Comparison of ENCODE assay signal across 11 cellular contexts in the genomic region with DNA sequence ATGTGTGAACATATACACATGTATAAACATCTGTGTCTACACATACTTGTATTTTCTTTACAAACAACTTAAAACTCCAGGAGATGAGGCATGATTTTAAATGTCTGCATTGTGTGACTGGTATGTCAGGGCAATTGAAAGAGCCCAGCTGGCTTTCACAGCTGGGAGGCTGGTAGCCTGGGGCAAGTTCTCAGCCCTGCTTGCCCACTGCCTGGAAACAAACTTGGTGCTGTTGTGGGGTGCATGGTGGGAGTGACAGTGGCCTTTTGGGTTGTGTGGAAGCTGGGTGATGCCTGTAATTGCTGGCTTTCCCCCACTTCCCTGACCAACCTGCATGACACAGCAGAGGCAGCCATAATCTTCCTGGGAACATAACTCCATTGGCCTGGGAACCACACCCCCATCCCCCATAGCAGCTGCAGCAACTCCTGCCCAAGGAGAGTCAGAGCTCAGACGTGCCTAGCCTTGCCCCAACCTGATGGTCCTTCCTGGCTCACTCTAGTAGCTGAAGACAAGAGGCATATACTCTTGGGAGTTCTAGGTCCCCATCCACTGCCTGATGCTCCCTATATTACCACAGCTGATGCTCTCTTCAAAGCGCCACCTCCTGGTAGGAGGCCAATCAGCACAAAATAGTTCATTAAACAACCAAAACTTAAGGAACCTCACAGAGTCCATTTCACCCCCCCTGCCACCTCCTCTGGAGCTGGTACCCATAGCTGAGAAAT.
DNase-seq lines count a peak whose midpoint lies in the region; ATAC-seq and TF ChIP-seq lines count a peak whose summit lies in the region.
"Had no signal": no experiment of that assay in that cellular context is flagged by ENCODE, and none has a peak within 500 bp of the region (broad histone marks: within the 10 kb centered on the region; RNA-seq: fewer than 3 reads in every experiment).

No MANE protein-coding gene starts in this region.

- TF ChIP-seq POLR2A in IMR-90 (IDR thresholded peaks at IDR 0.05; ENCODE audit: low read depth, low read length) (no peak), sigmoid colon (IDR thresholded peaks at IDR 0.05) (no peak)

- no peak for TF ChIP-seq EP300 in sigmoid colon (IDR thresholded peaks at IDR 0.05)

- no peak overlapping the region for H2BK5ac ChIP-seq in IMR-90 (ENCODE audit: low read depth, low read length, poor library complexity, severe bottlenecking)
- H2BK5ac ChIP-seq in mesenchymal stem cell (ENCODE audit: low read depth, low read length, poor library complexity, severe bottlenecking): no peak overlapping the region

- no peaks in the 10 kb centered on the region for H3K36me3 ChIP-seq in IMR-90 (ENCODE audit: control insufficient read depth, insufficient read depth, low read length)
- peaks cover 0 to 4% of the 10 kb centered on the region in 2 experiments for H3K36me3 ChIP-seq in mesenchymal stem cell (ENCODE audit: control insufficient read depth in 1 of 2, insufficient read depth in 2 of 2, low read depth in 1 of 2, low read length in 2 of 2)
- no peaks in the 10 kb centered on the region for H3K36me3 ChIP-seq in sigmoid colon
- H3K36me3 ChIP-seq: ascending aorta had no signal

- H4K91ac ChIP-seq in IMR-90 (ENCODE audit: insufficient read depth, low read depth, low read length): no peak overlapping the region
- H4K91ac ChIP-seq in mesenchymal stem cell (ENCODE audit: low read length): no peak overlapping the region

- no peak overlapping the region for H2BK15ac ChIP-seq in IMR-90 (ENCODE audit: low read depth, low read length)
- H2BK15ac ChIP-seq in mesenchymal stem cell (ENCODE audit: low read depth, poor library complexity, severe bottlenecking): no peak overlapping the region

- DNase-seq in NCI-H1694 (lab: John Stamatoyannopoulos, UW) (peak; percentile 35), NCI-H1694 treated with DMSO at 0.1 percent for 48 hours (lab: John Stamatoyannopoulos, UW) (no peak), IMR-90 (no peak), astrocyte of the spinal cord (ENCODE audit: low read depth, low spot score) (no peak), mesenchymal stem cell (no peak), sigmoid colon (no peak)
- no peak for DNase-seq in stimulated activated CD8-positive, alpha-beta memory T cell treated with anti-CD3 and anti-CD28 coated beads, Interleukin-4, amount 100 ng/mL, for 48 hours
- DNase-seq: GDM1; naive thymus-derived CD4-positive, alpha-beta T cell had no signal

- H4K20me1 ChIP-seq in IMR-90 (ENCODE audit: insufficient read depth, low read length): no peaks in the 10 kb centered on the region

- dilution Hi-C loops in IMR-90 (cut with HindIII; ENCODE audit: low sequenced_read_pairs, unreplicated experiment): no loop called here

- H3K23ac ChIP-seq in IMR-90 (ENCODE audit: low read depth, low read length) (no peak overlapping the region), mesenchymal stem cell (ENCODE audit: low read length in 2 of 2) (no peak overlapping the region)

- no peak overlapping the region for H2BK120ac ChIP-seq in IMR-90 (ENCODE audit: low read depth, low read length)
- no peak overlapping the region for H2BK120ac ChIP-seq in mesenchymal stem cell (ENCODE audit: low read depth, low read length)

- H3K9me1 ChIP-seq in IMR-90 (ENCODE audit: insufficient read depth, low read length): no peaks in the 10 kb centered on the region; the same call in 1 of the 2 replicates

- H2BK12ac ChIP-seq in mesenchymal stem cell (ENCODE audit: low read length in 2 of 2): peak overlapping the region in 1 of 2 experiments; percentile 37

- H3K27ac ChIP-seq in IMR-90 (ENCODE audit: insufficient read depth, low read length): no peak overlapping the region
- no peak overlapping the region for H3K27ac ChIP-seq in mesenchymal stem cell (ENCODE audit: low read length, poor library complexity, severe bottlenecking)
- H3K27ac ChIP-seq in sigmoid colon: no peak overlapping the region
- H3K27ac ChIP-seq: ascending aorta had no signal

- BruUV-seq in IMR-90 (replicated peaks; lab: Mats Ljungman, UMichigan): no TSS peak

- no peak for ATAC-seq in IMR-90 (ENCODE audit: low read depth)
- ATAC-seq in GM21447 (IDR thresholded peaks at IDR 0.05; ENCODE audit: unreplicated experiment): no peak
- ATAC-seq: naive thymus-derived CD4-positive, alpha-beta T cell had no signal

- no peak overlapping the region for H3K4me3 ChIP-seq in IMR-90 (ENCODE audit: insufficient read depth, low read depth, low read length)
- no peak overlapping the region for H3K4me3 ChIP-seq in astrocyte of the spinal cord (ENCODE audit: low read depth, low read length)
- H3K4me3 ChIP-seq in mesenchymal stem cell (ENCODE audit: insufficient read depth in 1 of 2, low read depth in 1 of 2, low read length in 2 of 2): no peak overlapping the region
- H3K4me3 ChIP-seq in sigmoid colon: no peak overlapping the region
- H3K4me3 ChIP-seq: ascending aorta had no signal

- H3K56ac ChIP-seq in IMR-90 (ENCODE audit: extremely low read depth, insufficient read depth, low read length): no peak overlapping the region

- no peak overlapping the region for H3K4ac ChIP-seq in IMR-90 (ENCODE audit: low read depth, low read length)
- H3K4ac ChIP-seq in mesenchymal stem cell (ENCODE audit: low read depth in 1 of 2, low read length in 2 of 2): peak overlapping the region in 1 of 2 experiments; percentile 64

- H3K18ac ChIP-seq in IMR-90 (ENCODE audit: low read depth, low read length): no peak overlapping the region
- peak overlapping the region; percentile 22 to 33 for H3K18ac ChIP-seq in mesenchymal stem cell (ENCODE audit: low read depth in 1 of 2, low read length in 2 of 2)

- TF ChIP-seq CTCF in IMR-90 (conservative IDR thresholded peaks at IDR 0.05; ENCODE audit: low read depth, low read length) (no peak), astrocyte of the spinal cord (IDR thresholded peaks at IDR 0.05; ENCODE audit: low read depth, low read length) (peak; percentile 33), sigmoid colon (IDR thresholded peaks at IDR 0.05) (no peak)

- H4K8ac ChIP-seq in IMR-90 (ENCODE audit: low read depth in 2 of 2, low read length in 2 of 2) (no peak overlapping the region), mesenchymal stem cell (ENCODE audit: low read length) (no peak overlapping the region)

- no peak overlapping the region for H3K14ac ChIP-seq in IMR-90 (replicated peaks; ENCODE audit: low read depth, low read length)
- H3K14ac ChIP-seq in mesenchymal stem cell (ENCODE audit: low read length in 2 of 2): peak overlapping the region in 1 of 2 experiments; percentile 65

- 0 out of 2 replicates have a peak, but pooled peaks have one; percentile 8 for TF ChIP-seq RAD21 in IMR-90 (IDR thresholded peaks at IDR 0.05; ENCODE audit: low read length)

- POLR2A ChIA-PET in IMR-90 (lab: Charles Lee; ENCODE audit: unreplicated experiment): no interaction called here

- WGBS in IMR-90 (ENCODE audit: extremely low coverage in 2 of 2, insufficient read length in 1 of 2), 2 experiments: 100% methylated on average over 1 of the region's 2 CpGs; no CpG with 5 or more reads in 1 of the 2 experiments
- WGBS in mesenchymal stem cell: 92% methylated on average over 2 of the region's 2 CpGs
- 88 to 93% methylated on average over 2 of the region's 2 CpGs for WGBS in sigmoid colon, 2 donors

- intact Hi-C loops in IMR-90 (cut with micrococcal nuclease): no loop called here
- intact Hi-C loops in sigmoid colon (cut with DNase I): no loop called here

- H2BK20ac ChIP-seq in IMR-90 (ENCODE audit: low read depth, low read length): no peak overlapping the region

- no peaks in the 10 kb centered on the region for H3K27me3 ChIP-seq in IMR-90 (ENCODE audit: control insufficient read depth, insufficient read depth, low read length)
- H3K27me3 ChIP-seq in mesenchymal stem cell (ENCODE audit: control insufficient read depth in 1 of 2, insufficient read depth in 1 of 2, low read length in 2 of 2): no peaks in the 10 kb centered on the region
- no peaks in the 10 kb centered on the region for H3K27me3 ChIP-seq in sigmoid colon
- H3K27me3 ChIP-seq: ascending aorta had no signal

- CTCF ChIA-PET in IMR-90 (lab: Yijun Ruan, JAX): no interaction called here

- H2AFZ ChIP-seq in IMR-90 (replicated peaks; ENCODE audit: low read length, poor library complexity) (no peak overlapping the region), mesenchymal stem cell (ENCODE audit: low read depth, low read length) (no peak overlapping the region)

- H2AK9ac ChIP-seq in IMR-90 (replicated peaks; ENCODE audit: low read depth, low read length, poor library complexity): no peak overlapping the region

- H3K79me1 ChIP-seq in IMR-90 (ENCODE audit: low read depth in 1 of 2, low read length in 2 of 2) (no peaks in the 10 kb centered on the region), mesenchymal stem cell (replicated peaks; ENCODE audit: low read length, poor library complexity, severe bottlenecking) (peaks cover 12% of the 10 kb centered on the region)

- 0 out of 2 replicates have a peak, but pooled peaks cover 3% of the 10 kb centered on the region for H3K9me3 ChIP-seq in IMR-90 (ENCODE audit: control insufficient read depth, insufficient read depth, low read length)
- no peaks in the 10 kb centered on the region for H3K9me3 ChIP-seq in mesenchymal stem cell (ENCODE audit: control insufficient read depth, low read length)
- H3K9me3 ChIP-seq in sigmoid colon: no peaks in the 10 kb centered on the region
- H3K9me3 ChIP-seq: ascending aorta had no signal

- no peak overlapping the region for H2AK5ac ChIP-seq in IMR-90 (ENCODE audit: low read depth, low read length)
- H2AK5ac ChIP-seq in mesenchymal stem cell (ENCODE audit: low read length, severe bottlenecking): no peak overlapping the region

- H3K9ac ChIP-seq in IMR-90 (ENCODE audit: low read depth, low read length) (no peak overlapping the region), mesenchymal stem cell (ENCODE audit: low read length) (no peak overlapping the region)

- in situ Hi-C loops in IMR-90 (cut with MboI; ENCODE audit: low sequenced_read_pairs) (no loop called here), astrocyte of the spinal cord (cut with HindIII; ENCODE audit: low sequenced_read_pairs) (no loop called here)

- H3K4me1 ChIP-seq in IMR-90 (ENCODE audit: control insufficient read depth, insufficient read depth, low read length) (no peaks in the 10 kb centered on the region), mesenchymal stem cell (ENCODE audit: control insufficient read depth, insufficient read depth, low read depth, low read length) (peaks cover 2% of the 10 kb centered on the region), sigmoid colon (peaks cover 0 to 16% (median 14%) of the 10 kb centered on the region in 4 donors)
- H3K4me1 ChIP-seq: ascending aorta had no signal

- H3K4me2 ChIP-seq in IMR-90 (ENCODE audit: low read depth, low read length) (no peak overlapping the region), mesenchymal stem cell (ENCODE audit: low read length, poor library complexity, severe bottlenecking) (no peak overlapping the region)

- no peak overlapping the region for H4K5ac ChIP-seq in IMR-90 (ENCODE audit: low read depth, low read length)

TF ChIP-seq in IMR-90, 13 proteins besides CTCF, POLR2A, EP300 and RAD21 (continues in another document):
- TF ChIP-seq NFE2L2 (IDR thresholded peaks at IDR 0.05; ENCODE audit: low read depth, low read length) (no peak), MAZ (IDR thresholded peaks at IDR 0.05; ENCODE audit: borderline replicate concordance, low read depth, low read length) (no peak), BHLHE40 (IDR thresholded peaks at IDR 0.05; ENCODE audit: low read depth, low read length) (no peak)
